Comparison of ENCODE assay signal across 17 cellular contexts in genomic region chr6:54060286-54060685, GRCh38. TPM values are rescaled to one million over a fixed set of nuclear protein-coding genes. Genes with fewer than 3 reads are reported as not detected.
A peak's percentile ranks its signal among the peaks of the same experiment; 100 is the strongest.
DNase-seq lines count a peak whose midpoint lies in the region; ATAC-seq, FAIRE-seq and TF ChIP-seq lines count a peak whose summit lies in the region.
"Had no signal": no experiment of that assay in that cellular context is flagged by ENCODE, and none has a peak within 500 bp of the region (broad histone marks: within the 10 kb centered on the region; RNA-seq: fewer than 3 reads in every experiment).

No MANE protein-coding gene starts in this region.

- H3K36me3 ChIP-seq in right atrium auricular region, result no peaks in the 10 kb centered on the region
- no peaks in the 10 kb centered on the region for H3K36me3 ChIP-seq in prostate gland
- H3K36me3 ChIP-seq: tibial nerve had no signal

- FAIRE-seq in islet of Langerhans (lab: Jason Lieb, UNC), result peak; percentile 9
- FAIRE-seq: HepG2 had no signal

- H3K4me1 ChIP-seq in right atrium auricular region, result peaks cover 0 to 38% of the 10 kb centered on the region in 2 donors
- H3K4me1 ChIP-seq in prostate gland (replicated peaks), result no peaks in the 10 kb centered on the region

- TF ChIP-seq POLR2A in prostate gland (IDR thresholded peaks at IDR 0.05), result no peak

- DNase-seq in Right ventricle myocardium superior, result no peak
- DNase-seq in right atrium auricular region (ENCODE audit: low spot score), result no peak
- peak; percentile 97 for DNase-seq in choroid plexus epithelial cell (ENCODE audit: low read depth)
- DNase-seq in stimulated activated naive CD4-positive, alpha-beta T cell (lab: John Stamatoyannopoulos, UW), result no peak
- no peak for DNase-seq in NCI-H2227 treated with DMSO at 0.1 percent for 48 hours (lab: John Stamatoyannopoulos, UW)
- no peak for DNase-seq in prostate gland (ENCODE audit: low spot score)
- DNase-seq: ACHN, activated gamma-delta T cell, caudate nucleus, NCI-H1436 treated with DMSO at 0.1 percent for 48 hours, NCI-H526, SHP77 treated with DMSO at 0.1 percent for 48 hours had no signal

- WGBS in prostate gland, result 80% methylated on average over 2 of the region's 2 CpGs

- no peak for TF ChIP-seq CTCF in right atrium auricular region (IDR thresholded peaks at IDR 0.05)
- TF ChIP-seq CTCF in choroid plexus epithelial cell (conservative IDR thresholded peaks at IDR 0.05; ENCODE audit: low read depth, low read length), result no peak
- no peak for TF ChIP-seq CTCF in prostate gland (IDR thresholded peaks at IDR 0.05)

- H3K9me3 ChIP-seq in right atrium auricular region (no peaks in the 10 kb centered on the region), prostate gland (no peaks in the 10 kb centered on the region)
- H3K9me3 ChIP-seq: tibial nerve had no signal

- H3K27me3 ChIP-seq in right atrium auricular region (no peaks in the 10 kb centered on the region), prostate gland (replicated peaks; ENCODE audit: insufficient read depth) (no peaks in the 10 kb centered on the region)
- H3K27me3 ChIP-seq: tibial nerve had no signal

- intact Hi-C loops in Right ventricle myocardium superior (cut with DNase I), result no loop called here
- intact Hi-C loops in prostate gland (cut with DNase I), result no loop called here

- H3K4me3 ChIP-seq in right atrium auricular region (no peak overlapping the region), choroid plexus epithelial cell (ENCODE audit: low read depth, low read length) (no peak overlapping the region), prostate gland (no peak overlapping the region)

- H3K27ac ChIP-seq in right atrium auricular region (peak overlapping the region in 1 of 2 donors; percentile 80), prostate gland (no peak overlapping the region)

- ATAC-seq in Right ventricle myocardium superior (ENCODE audit: poor library complexity) (peak; percentile 32), GM19035 (IDR thresholded peaks at IDR 0.05; ENCODE audit: unreplicated experiment) (no peak)
- ATAC-seq: HepG2 had no signal

RNA-seq across cellular contexts. Expression of gene MLIP, which starts 51.0 kb away (rescaled TPM):
- total RNA-seq in Right ventricle myocardium superior (403 TPM), right atrium auricular region (100 to 1,000 TPM; 170 to 262 TPM), prostate gland (1 to 10 TPM in 1 of 2 donors, under 1 TPM in 1; 0.55 to 1.9 TPM)
- total RNA-seq: kidney epithelial cell had no signal

Comparison
In these comparisons a context has a peak if more than half of its experiments do, and no peak if none do; other contexts are left out.
1. RNA of gene MLIP, which starts 51.0 kb away (total RNA-seq): 403 TPM in Right ventricle myocardium superior (single experiment) and 170 to 262 TPM in right atrium auricular region; 0.55 to 1.9 TPM in prostate gland; every median in the first group is over 10 times any median in the second.